10 cellular contexts compared by ENCODE assay signal in genomic region chr18:10455726-10456453, GRCh38. TPM values are rescaled to one million over a fixed set of nuclear protein-coding genes. Genes with fewer than 3 reads are reported as not detected.
DNase-seq lines count a peak whose midpoint lies in the region; ATAC-seq and TF ChIP-seq lines count a peak whose summit lies in the region.
"Had no signal": no experiment of that assay in that cellular context is flagged by ENCODE, and none has a peak within 500 bp of the region (broad histone marks: within the 10 kb centered on the region; RNA-seq: fewer than 3 reads in every experiment).

No MANE protein-coding gene starts in this region.

- 17 to 36% methylated on average over 16 of the region's 16 CpGs for WGBS in lung, 2 donors

- H3K4me1 ChIP-seq in lung (ENCODE audit: control insufficient read depth in 2 of 2, insufficient read depth in 2 of 2, low read length in 2 of 2) (peaks cover 0 to 10% of the 10 kb centered on the region in 2 donors), tibial artery (peaks cover 0 to 36% (median 18%) of the 10 kb centered on the region in 4 donors)

- H3K27ac ChIP-seq in lung (ENCODE audit: low read depth in 1 of 2, low read length in 1 of 2) (peak overlapping the region in 1 of 2 donors; percentile 75), tibial artery (peak overlapping the region; percentile 89)

- in situ Hi-C loops in astrocyte of the spinal cord (cut with HindIII; ENCODE audit: low sequenced_read_pairs), result no loop called here

- H3K36me3 ChIP-seq in lung (ENCODE audit: control insufficient read depth in 2 of 2, insufficient read depth in 2 of 2, low read length in 2 of 2) (no peaks in the 10 kb centered on the region), tibial artery (no peaks in the 10 kb centered on the region)

- intact Hi-C loops in tibial artery (cut with DNase I; ENCODE audit: low total_unique reads), result loop anchor here (10.0 kb wide), 1 partner anchor 441 kb away; no protein-coding TSS in a partner anchor

- no peak for TF ChIP-seq CTCF in astrocyte of the spinal cord (IDR thresholded peaks at IDR 0.05; ENCODE audit: low read depth, low read length)
- TF ChIP-seq CTCF in lung (IDR thresholded peaks at IDR 0.05; ENCODE audit: control extremely low read depth, extremely low read depth), result no peak
- no peak for TF ChIP-seq CTCF in tibial artery (IDR thresholded peaks at IDR 0.05)

- H3K4me3 ChIP-seq in astrocyte of the spinal cord (ENCODE audit: low read depth, low read length) (peak overlapping the region; percentile 31), lung (peak overlapping the region; percentile 55), tibial artery (peak overlapping the region; percentile 69 to 79)

- no peaks in the 10 kb centered on the region for H3K27me3 ChIP-seq in lung (ENCODE audit: control insufficient read depth, insufficient read depth)
- no peaks in the 10 kb centered on the region for H3K27me3 ChIP-seq in tibial artery

- ATAC-seq in lung (ENCODE audit: insufficient read depth, low FRiP score) (no peak), GM19467 (IDR thresholded peaks at IDR 0.05; ENCODE audit: unreplicated experiment) (no peak)

- no peaks in the 10 kb centered on the region for H3K9me3 ChIP-seq in lung (ENCODE audit: control insufficient read depth in 2 of 2, insufficient read depth in 1 of 2, low read length in 1 of 2)
- H3K9me3 ChIP-seq in tibial artery, result no peaks in the 10 kb centered on the region
- H3K9me3 ChIP-seq: A549 had no signal

- DNase-seq in NCI-H1694 treated with DMSO at 0.1 percent for 48 hours (lab: John Stamatoyannopoulos, UW), result peak; percentile 73
- no peak for DNase-seq in NCI-H1694 (lab: John Stamatoyannopoulos, UW)
- DNase-seq in astrocyte of the spinal cord (ENCODE audit: low read depth, low spot score), result no peak
- DNase-seq in lung (ENCODE audit: low spot score), result no peak
- no peak for DNase-seq in tibial artery
- no peak for DNase-seq in NCI-H226
- no peak for DNase-seq in DMS79 treated with DMSO at 0.1 percent for 48 hours (lab: John Stamatoyannopoulos, UW)

RNA-seq across cellular contexts. Expression of gene APCDD1, which starts 1.5 kb away (rescaled TPM):
- total RNA-seq in lung, result 10 to 100 TPM; 46.1 to 77.4 TPM
- 10 to 100 TPM in 1 of 2 donors, 1 to 10 TPM in 1; 6.8 to 12.5 TPM for polyA plus RNA-seq in lung
- total RNA-seq: NCI-H460 had no signal
- polyA plus RNA-seq: A549 had no signal
